Comparison of ENCODE assay signal across 7 cellular contexts in the genomic region with DNA sequence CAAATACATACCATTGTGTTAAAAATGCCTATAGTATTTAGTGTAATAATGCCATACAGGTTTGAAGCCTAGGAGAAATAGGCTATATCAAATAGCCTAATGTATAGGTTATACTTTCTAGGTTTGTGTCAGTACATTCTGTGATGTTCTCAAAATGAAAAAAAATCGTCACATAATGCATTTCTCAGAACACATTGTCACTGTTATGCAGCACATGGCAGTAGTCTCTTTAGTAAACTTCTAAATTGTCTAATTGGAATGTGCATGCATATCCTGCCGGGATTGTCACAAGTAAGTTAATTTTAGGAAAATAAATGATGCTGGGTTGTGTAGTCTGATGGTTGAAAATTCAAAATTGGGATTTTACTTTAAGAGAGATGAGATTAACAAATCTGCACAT.
"Had no signal": no experiment of that assay in that cellular context is flagged by ENCODE, and none has a peak within 500 bp of the region (broad histone marks: within the 10 kb centered on the region; RNA-seq: fewer than 3 reads in every experiment).

No MANE protein-coding gene starts in this region.

- DNase-seq: IMR-90, KBM-7, KG1 had no signal

- H3K27ac ChIP-seq: HL-60, KMS-11 had no signal

- ATAC-seq: K562 had no signal

- H3K4me3 ChIP-seq: K562 had no signal

- FAIRE-seq: HTR-8/SVneo, K562 had no signal

- H3K4me2 ChIP-seq: KMS-11 had no signal

- H3K9ac ChIP-seq: KMS-11 had no signal
